In the genomic region with DNA sequence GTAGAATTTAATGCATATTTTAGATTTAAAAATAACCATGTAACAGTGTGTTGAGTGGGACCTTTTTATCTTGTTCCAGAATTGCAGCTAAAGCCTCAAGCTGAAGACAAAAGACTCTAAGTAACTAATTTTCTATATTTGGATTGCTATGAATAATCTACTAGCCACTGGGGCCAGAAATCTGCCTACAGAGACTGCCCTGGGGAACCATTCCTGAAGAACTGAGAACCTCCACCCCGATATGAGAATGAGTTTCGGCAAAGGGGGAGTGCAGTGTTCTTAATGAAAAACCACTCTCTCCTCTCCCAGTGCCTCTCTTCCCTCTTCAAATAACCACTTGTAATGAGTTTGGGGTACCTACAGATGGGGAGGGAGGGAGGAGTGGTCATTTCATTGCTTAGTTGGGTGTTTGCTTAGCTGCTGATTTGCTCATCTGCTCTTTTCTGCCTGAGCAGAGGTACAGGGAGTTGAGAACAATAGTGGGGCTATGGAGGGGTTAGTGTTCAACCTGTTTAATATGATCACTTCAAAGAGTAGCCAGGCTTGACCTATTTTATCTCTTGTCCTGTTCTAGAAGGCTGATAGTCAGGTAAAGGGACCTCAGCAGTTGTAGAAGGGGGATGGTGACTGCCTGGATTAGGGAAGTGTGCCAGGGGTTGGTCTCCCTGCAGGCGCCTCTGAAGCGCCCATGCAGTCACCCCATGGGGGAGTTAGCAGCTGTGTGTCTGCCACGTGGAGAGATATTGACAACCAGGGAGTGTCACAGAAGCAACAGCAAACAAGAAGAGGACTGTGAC, we compare ENCODE assay signal across 9 cellular contexts. TPM values are rescaled to one million over a fixed set of nuclear protein-coding genes. Genes with fewer than 3 reads are reported as not detected.
A peak's percentile ranks its signal among the peaks of the same experiment; 100 is the strongest.
DNase-seq lines count a peak whose midpoint lies in the region; ATAC-seq and TF ChIP-seq lines count a peak whose summit lies in the region.
"Had no signal": no experiment of that assay in that cellular context is flagged by ENCODE, and none has a peak within 500 bp of the region (broad histone marks: within the 10 kb centered on the region; RNA-seq: fewer than 3 reads in every experiment).

No MANE protein-coding gene starts in this region.

- H3K4me1 ChIP-seq in mesenchymal stem cell (ENCODE audit: control insufficient read depth, insufficient read depth, low read depth, low read length) = peaks cover 3% of the 10 kb centered on the region

- no peak overlapping the region for H2AK5ac ChIP-seq in mesenchymal stem cell (ENCODE audit: low read length, severe bottlenecking)

- no peak overlapping the region for H3K4ac ChIP-seq in mesenchymal stem cell (ENCODE audit: low read depth in 1 of 2, low read length in 2 of 2)

- H3K27me3 ChIP-seq in mesenchymal stem cell (ENCODE audit: control insufficient read depth in 1 of 2, insufficient read depth in 1 of 2, low read length in 2 of 2) = no peaks in the 10 kb centered on the region
- H3K27me3 ChIP-seq: BLaER1 treated with 17β-estradiol and CSF1 and Interleukin-3, amounts not matched to agents 10 nM and 100 nM had no signal

- no peaks in the 10 kb centered on the region for H3K79me1 ChIP-seq in mesenchymal stem cell (replicated peaks; ENCODE audit: low read length, poor library complexity, severe bottlenecking)

- H2BK12ac ChIP-seq in mesenchymal stem cell (ENCODE audit: low read length in 2 of 2) = no peak overlapping the region

- H3K4me3 ChIP-seq in mesenchymal stem cell (ENCODE audit: insufficient read depth in 1 of 2, low read depth in 1 of 2, low read length in 2 of 2) = no peak overlapping the region
- H3K4me3 ChIP-seq: BLaER1 treated with 17β-estradiol and CSF1 and Interleukin-3, amounts not matched to agents 10 nM and 100 nM had no signal

- no peak overlapping the region for H3K4me2 ChIP-seq in mesenchymal stem cell (ENCODE audit: low read length, poor library complexity, severe bottlenecking)

- no peak overlapping the region for H3K18ac ChIP-seq in mesenchymal stem cell (ENCODE audit: low read depth in 1 of 2, low read length in 2 of 2)

- no peaks in the 10 kb centered on the region for H3K36me3 ChIP-seq in mesenchymal stem cell (ENCODE audit: control insufficient read depth in 1 of 2, insufficient read depth in 2 of 2, low read depth in 1 of 2, low read length in 2 of 2)

- no peak overlapping the region for H3K14ac ChIP-seq in mesenchymal stem cell (ENCODE audit: low read length in 2 of 2)

- no peak overlapping the region for H2BK5ac ChIP-seq in mesenchymal stem cell (ENCODE audit: low read depth, low read length, poor library complexity, severe bottlenecking)

- no peak overlapping the region for H2BK15ac ChIP-seq in mesenchymal stem cell (ENCODE audit: low read depth, poor library complexity, severe bottlenecking)

- no peak overlapping the region for H2AFZ ChIP-seq in mesenchymal stem cell (ENCODE audit: low read depth, low read length)

- no peak overlapping the region for H3K9ac ChIP-seq in mesenchymal stem cell (ENCODE audit: low read length)
- H3K9ac ChIP-seq: BLaER1 treated with 17β-estradiol and CSF1 and Interleukin-3, amounts not matched to agents 10 nM and 100 nM had no signal

- no peak overlapping the region for H2BK120ac ChIP-seq in mesenchymal stem cell (ENCODE audit: low read depth, low read length)

- no peak overlapping the region for H3K27ac ChIP-seq in mesenchymal stem cell (ENCODE audit: low read length, poor library complexity, severe bottlenecking)

- ATAC-seq in SK-N-SH treated with all-trans-retinoic acid at 6 μM for 48 hours = no peak
- ATAC-seq in HG03378 (IDR thresholded peaks at IDR 0.05; ENCODE audit: unreplicated experiment) = no peak

- H3K9me3 ChIP-seq in mesenchymal stem cell (ENCODE audit: control insufficient read depth, low read length) = peaks cover 2% of the 10 kb centered on the region

- 72% methylated on average over 4 of the region's 5 CpGs for WGBS in mesenchymal stem cell

- no peak overlapping the region for H4K8ac ChIP-seq in mesenchymal stem cell (ENCODE audit: low read length)

- DNase-seq in DMS53 (lab: John Stamatoyannopoulos, UW) (peak; percentile 89), NAMALWA (ENCODE audit: low spot score) (peak; percentile 5), OCI-M1 (lab: John Stamatoyannopoulos, UW) (peak; percentile 70), myocyte (ENCODE audit: low read depth) (peak; percentile 34), HuH-7 (ENCODE audit: low spot score) (no peak), mesenchymal stem cell (no peak)

- H4K91ac ChIP-seq in mesenchymal stem cell (ENCODE audit: low read length) = no peak overlapping the region

- no peak overlapping the region for H3K23ac ChIP-seq in mesenchymal stem cell (ENCODE audit: low read length in 2 of 2)

TF ChIP-seq in SK-N-SH treated with all-trans-retinoic acid at 6 μM for 48 hours, 23 proteins besides CTCF, POLR2A, EP300 and RAD21:
- no peak for TF ChIP-seq OSR1 (CRISPR knock-in tag; IDR thresholded peaks at IDR 0.05)
- no peak for TF ChIP-seq GLIS3 (CRISPR knock-in tag; IDR thresholded peaks at IDR 0.05)
- TF ChIP-seq ZC3H10 (CRISPR knock-in tag; IDR thresholded peaks at IDR 0.05) = no peak
- TF ChIP-seq PPARA (CRISPR knock-in tag; IDR thresholded peaks at IDR 0.05; ENCODE audit: borderline replicate concordance) = no peak
- no peak for TF ChIP-seq SNAI2 (CRISPR knock-in tag; IDR thresholded peaks at IDR 0.05)
- TF ChIP-seq ZNF565 (CRISPR knock-in tag; conservative IDR thresholded peaks at IDR 0.05; ENCODE audit: low read depth) = no peak
- no peak for TF ChIP-seq ARNTL (CRISPR knock-in tag; IDR thresholded peaks at IDR 0.05; ENCODE audit: borderline replicate concordance, low read depth)
- TF ChIP-seq, protein P1, sequence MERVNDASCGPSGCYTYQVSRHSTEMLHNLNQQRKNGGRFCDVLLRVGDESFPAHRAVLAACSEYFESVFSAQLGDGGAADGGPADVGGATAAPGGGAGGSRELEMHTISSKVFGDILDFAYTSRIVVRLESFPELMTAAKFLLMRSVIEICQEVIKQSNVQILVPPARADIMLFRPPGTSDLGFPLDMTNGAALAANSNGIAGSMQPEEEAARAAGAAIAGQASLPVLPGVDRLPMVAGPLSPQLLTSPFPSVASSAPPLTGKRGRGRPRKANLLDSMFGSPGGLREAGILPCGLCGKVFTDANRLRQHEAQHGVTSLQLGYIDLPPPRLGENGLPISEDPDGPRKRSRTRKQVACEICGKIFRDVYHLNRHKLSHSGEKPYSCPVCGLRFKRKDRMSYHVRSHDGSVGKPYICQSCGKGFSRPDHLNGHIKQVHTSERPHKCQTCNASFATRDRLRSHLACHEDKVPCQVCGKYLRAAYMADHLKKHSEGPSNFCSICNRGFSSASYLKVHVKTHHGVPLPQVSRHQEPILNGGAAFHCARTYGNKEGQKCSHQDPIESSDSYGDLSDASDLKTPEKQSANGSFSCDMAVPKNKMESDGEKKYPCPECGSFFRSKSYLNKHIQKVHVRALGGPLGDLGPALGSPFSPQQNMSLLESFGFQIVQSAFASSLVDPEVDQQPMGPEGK (CRISPR knock-in tag; IDR thresholded peaks at IDR 0.05; ENCODE audit: borderline replicate concordance) = no peak
- TF ChIP-seq ZFP30 (CRISPR knock-in tag; IDR thresholded peaks at IDR 0.05) = no peak
- no peak for TF ChIP-seq ZFP3 (CRISPR knock-in tag; IDR thresholded peaks at IDR 0.05)
- TF ChIP-seq, protein P2, sequence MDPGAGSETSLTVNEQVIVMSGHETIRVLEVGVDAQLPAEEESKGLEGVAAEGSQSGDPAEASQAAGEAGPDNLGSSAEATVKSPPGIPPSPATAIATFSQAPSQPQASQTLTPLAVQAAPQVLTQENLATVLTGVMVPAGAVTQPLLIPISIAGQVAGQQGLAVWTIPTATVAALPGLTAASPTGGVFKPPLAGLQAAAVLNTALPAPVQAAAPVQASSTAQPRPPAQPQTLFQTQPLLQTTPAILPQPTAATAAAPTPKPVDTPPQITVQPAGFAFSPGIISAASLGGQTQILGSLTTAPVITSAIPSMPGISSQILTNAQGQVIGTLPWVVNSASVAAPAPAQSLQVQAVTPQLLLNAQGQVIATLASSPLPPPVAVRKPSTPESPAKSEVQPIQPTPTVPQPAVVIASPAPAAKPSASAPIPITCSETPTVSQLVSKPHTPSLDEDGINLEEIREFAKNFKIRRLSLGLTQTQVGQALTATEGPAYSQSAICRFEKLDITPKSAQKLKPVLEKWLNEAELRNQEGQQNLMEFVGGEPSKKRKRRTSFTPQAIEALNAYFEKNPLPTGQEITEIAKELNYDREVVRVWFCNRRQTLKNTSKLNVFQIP (CRISPR knock-in tag; IDR thresholded peaks at IDR 0.05; ENCODE audit: borderline replicate concordance, low read depth) = no peak
- no peak for TF ChIP-seq CSDC2 (CRISPR knock-in tag; IDR thresholded peaks at IDR 0.05)
- TF ChIP-seq ISL1 (CRISPR knock-in tag; IDR thresholded peaks at IDR 0.05) = no peak
- TF ChIP-seq ZNF8 (CRISPR knock-in tag; IDR thresholded peaks at IDR 0.05) = no peak
- TF ChIP-seq, protein P3, sequence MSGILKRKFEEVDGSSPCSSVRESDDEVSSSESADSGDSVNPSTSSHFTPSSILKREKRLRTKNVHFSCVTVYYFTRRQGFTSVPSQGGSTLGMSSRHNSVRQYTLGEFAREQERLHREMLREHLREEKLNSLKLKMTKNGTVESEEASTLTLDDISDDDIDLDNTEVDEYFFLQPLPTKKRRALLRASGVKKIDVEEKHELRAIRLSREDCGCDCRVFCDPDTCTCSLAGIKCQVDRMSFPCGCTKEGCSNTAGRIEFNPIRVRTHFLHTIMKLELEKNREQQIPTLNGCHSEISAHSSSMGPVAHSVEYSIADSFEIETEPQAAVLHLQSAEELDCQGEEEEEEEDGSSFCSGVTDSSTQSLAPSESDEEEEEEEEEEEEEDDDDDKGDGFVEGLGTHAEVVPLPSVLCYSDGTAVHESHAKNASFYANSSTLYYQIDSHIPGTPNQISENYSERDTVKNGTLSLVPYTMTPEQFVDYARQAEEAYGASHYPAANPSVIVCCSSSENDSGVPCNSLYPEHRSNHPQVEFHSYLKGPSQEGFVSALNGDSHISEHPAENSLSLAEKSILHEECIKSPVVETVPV (CRISPR knock-in tag; IDR thresholded peaks at IDR 0.05) = no peak
- no peak for TF ChIP-seq ZNF70 (CRISPR knock-in tag; IDR thresholded peaks at IDR 0.05)
TF ChIP-seq in SK-N-SH treated with all-trans-retinoic acid at 6 μM for 48 hours: peak in this region for 0.

RNA-seq across cellular contexts. Expression of a gene that starts 47.7 kb away (rescaled TPM):
- 8.2 and 10.7 TPM in 2 replicates for total RNA-seq in myocyte
- 9.0 TPM for polyA plus RNA-seq in myocyte (2012)
- 4.8 TPM for polyA plus RNA-seq in mesenchymal stem cell (2013, experiment 1 of 2)
- 4.8 TPM for polyA plus RNA-seq in mesenchymal stem cell (2013, experiment 2 of 2)

Comparison
In these comparisons a context has a peak if more than half of its experiments do, and no peak if none do; other contexts are left out.
1. DNase-seq: peak in DMS53 (single experiment), NAMALWA (single experiment), OCI-M1 (single experiment) and myocyte (single experiment); none in HuH-7 (single experiment) and mesenchymal stem cell (single experiment).